ENCODE assay signal across 1 cellular context in the genomic region with DNA sequence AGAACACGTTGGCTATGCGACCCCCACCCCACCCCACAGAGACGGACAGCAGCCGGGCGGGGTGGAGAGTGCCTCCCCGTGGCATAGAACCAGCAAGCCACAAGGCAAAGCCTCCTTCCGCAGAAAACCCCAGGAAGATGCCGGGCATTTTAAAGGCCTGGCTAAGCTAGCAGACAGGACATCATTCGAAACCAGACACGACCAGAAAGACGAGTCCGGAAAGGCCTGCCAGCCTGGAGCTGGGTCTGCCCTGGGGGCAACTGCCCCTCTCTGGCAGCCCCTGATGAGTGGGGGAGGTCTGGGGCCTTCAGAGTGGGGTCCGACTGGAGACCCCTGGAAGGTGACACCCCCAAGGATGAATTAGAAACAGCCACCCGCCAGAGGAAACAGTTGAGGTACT.
TF ChIP-seq lines count a peak whose summit lies in the region.

No MANE protein-coding gene starts in this region.

TF ChIP-seq in WTC11, 78 proteins besides CTCF, POLR2A, EP300 and RAD21 (continued from another document):
- TF ChIP-seq ZNF317 (CRISPR knock-in tag; IDR thresholded peaks at IDR 0.05; ENCODE audit: borderline replicate concordance, low read depth) (no peak), KAT7 (CRISPR knock-in tag; IDR thresholded peaks at IDR 0.05; ENCODE audit: borderline replicate concordance) (no peak), ZNF396 (CRISPR knock-in tag; IDR thresholded peaks at IDR 0.05; ENCODE audit: borderline replicate concordance) (no peak), RELA (CRISPR knock-in tag; IDR thresholded peaks at IDR 0.05; ENCODE audit: borderline replicate concordance) (no peak), MYBL2 (CRISPR knock-in tag; IDR thresholded peaks at IDR 0.05) (no peak), TP53 (CRISPR knock-in tag; IDR thresholded peaks at IDR 0.05) (no peak), EMX1 (CRISPR knock-in tag; IDR thresholded peaks at IDR 0.05) (no peak), JAZF1 (CRISPR knock-in tag; IDR thresholded peaks at IDR 0.05) (no peak)
- TF ChIP-seq, protein P1, sequence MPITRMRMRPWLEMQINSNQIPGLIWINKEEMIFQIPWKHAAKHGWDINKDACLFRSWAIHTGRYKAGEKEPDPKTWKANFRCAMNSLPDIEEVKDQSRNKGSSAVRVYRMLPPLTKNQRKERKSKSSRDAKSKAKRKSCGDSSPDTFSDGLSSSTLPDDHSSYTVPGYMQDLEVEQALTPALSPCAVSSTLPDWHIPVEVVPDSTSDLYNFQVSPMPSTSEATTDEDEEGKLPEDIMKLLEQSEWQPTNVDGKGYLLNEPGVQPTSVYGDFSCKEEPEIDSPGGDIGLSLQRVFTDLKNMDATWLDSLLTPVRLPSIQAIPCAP (CRISPR knock-in tag; IDR thresholded peaks at IDR 0.05) = no peak
- TF ChIP-seq, protein P2, sequence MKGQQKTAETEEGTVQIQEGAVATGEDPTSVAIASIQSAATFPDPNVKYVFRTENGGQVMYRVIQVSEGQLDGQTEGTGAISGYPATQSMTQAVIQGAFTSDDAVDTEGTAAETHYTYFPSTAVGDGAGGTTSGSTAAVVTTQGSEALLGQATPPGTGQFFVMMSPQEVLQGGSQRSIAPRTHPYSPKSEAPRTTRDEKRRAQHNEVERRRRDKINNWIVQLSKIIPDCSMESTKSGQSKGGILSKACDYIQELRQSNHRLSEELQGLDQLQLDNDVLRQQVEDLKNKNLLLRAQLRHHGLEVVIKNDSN (CRISPR knock-in tag; IDR thresholded peaks at IDR 0.05) = no peak
- TF ChIP-seq, protein P3, sequence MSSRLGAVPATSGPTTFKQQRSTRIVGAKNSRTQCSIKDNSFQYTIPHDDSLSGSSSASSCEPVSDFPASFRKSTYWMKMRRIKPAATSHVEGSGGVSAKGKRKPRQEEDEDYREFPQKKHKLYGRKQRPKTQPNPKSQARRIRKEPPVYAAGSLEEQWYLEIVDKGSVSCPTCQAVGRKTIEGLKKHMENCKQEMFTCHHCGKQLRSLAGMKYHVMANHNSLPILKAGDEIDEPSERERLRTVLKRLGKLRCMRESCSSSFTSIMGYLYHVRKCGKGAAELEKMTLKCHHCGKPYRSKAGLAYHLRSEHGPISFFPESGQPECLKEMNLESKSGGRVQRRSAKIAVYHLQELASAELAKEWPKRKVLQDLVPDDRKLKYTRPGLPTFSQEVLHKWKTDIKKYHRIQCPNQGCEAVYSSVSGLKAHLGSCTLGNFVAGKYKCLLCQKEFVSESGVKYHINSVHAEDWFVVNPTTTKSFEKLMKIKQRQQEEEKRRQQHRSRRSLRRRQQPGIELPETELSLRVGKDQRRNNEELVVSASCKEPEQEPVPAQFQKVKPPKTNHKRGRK (CRISPR knock-in tag; IDR thresholded peaks at IDR 0.05; ENCODE audit: borderline replicate concordance) = no peak
- TF ChIP-seq, protein P4, sequence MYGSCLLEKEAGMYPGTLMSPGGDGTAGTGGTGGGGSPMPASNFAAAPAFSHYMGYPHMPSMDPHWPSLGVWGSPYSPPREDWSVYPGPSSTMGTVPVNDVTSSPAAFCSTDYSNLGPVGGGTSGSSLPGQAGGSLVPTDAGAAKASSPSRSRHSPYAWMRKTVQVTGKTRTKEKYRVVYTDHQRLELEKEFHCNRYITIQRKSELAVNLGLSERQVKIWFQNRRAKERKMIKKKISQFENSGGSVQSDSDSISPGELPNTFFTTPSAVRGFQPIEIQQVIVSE (CRISPR knock-in tag; IDR thresholded peaks at IDR 0.05; ENCODE audit: borderline replicate concordance) = no peak
